Comparison of ENCODE assay signal across 8 cellular contexts in genomic region chr1:33182452-33182851, GRCh38. TPM values are rescaled to one million over a fixed set of nuclear protein-coding genes. Genes with fewer than 3 reads are reported as not detected.
A peak's percentile ranks its signal among the peaks of the same experiment; 100 is the strongest.
DNase-seq lines count a peak whose midpoint lies in the region; ATAC-seq and TF ChIP-seq lines count a peak whose summit lies in the region.

No MANE protein-coding gene starts in this region.

- peak overlapping the region in 1 of 2 donors; percentile 10 for H3K27ac Mint-ChIP-seq in effector memory CD8-positive, alpha-beta T cell

- peaks cover 10% of the 10 kb centered on the region for H4K20me1 ChIP-seq in osteoblast (ENCODE audit: insufficient read depth, low read length)

- ATAC-seq in effector memory CD8-positive, alpha-beta T cell (replicated peaks): no peak
- no peak for ATAC-seq in stimulated activated naive CD8-positive, alpha-beta T cell treated with anti-CD3 and anti-CD28 coated beads, Interleukin-15, Interleukin-2, amounts not matched to agents 100 U/mL and 50 U/mL, for 24 hours
- no peak for ATAC-seq in HG03175 (IDR thresholded peaks at IDR 0.05; ENCODE audit: unreplicated experiment)
- no peak for ATAC-seq in HG03520 (IDR thresholded peaks at IDR 0.05; ENCODE audit: unreplicated experiment)

- H3K4me1 ChIP-seq in osteoblast (ENCODE audit: insufficient read depth, low read length): peaks cover 13% of the 10 kb centered on the region

- H3K9me3 Mint-ChIP-seq in effector memory CD8-positive, alpha-beta T cell: no peaks in the 10 kb centered on the region

- DNase-seq in DMS53 (lab: John Stamatoyannopoulos, UW) (peak; percentile 75), DMS53 treated with DMSO at 0.1 percent for 48 hours (lab: John Stamatoyannopoulos, UW; ENCODE audit: unreplicated experiment) (no peak), NCI-H774 (lab: John Stamatoyannopoulos, UW) (peak; percentile 71), osteoblast (ENCODE audit: insufficient read length, low spot score, missing footprints) (peak; percentile 84)
- no peak for DNase-seq in effector memory CD8-positive, alpha-beta T cell
- no peak for DNase-seq in stimulated activated naive CD8-positive, alpha-beta T cell treated with anti-CD3 and anti-CD28 coated beads, Interleukin-15, Interleukin-2, amounts not matched to agents 100 U/mL and 50 U/mL, for 24 hours

- H3K4me2 ChIP-seq in osteoblast (ENCODE audit: insufficient read depth, low read length): peak overlapping the region; percentile 93

- H2AFZ ChIP-seq in osteoblast (ENCODE audit: low read length): peak overlapping the region; percentile 58

- peaks cover 6% of the 10 kb centered on the region for H3K27me3 ChIP-seq in osteoblast (ENCODE audit: insufficient read depth, low read length)

- H3K4me3 Mint-ChIP-seq in effector memory CD8-positive, alpha-beta T cell: peak overlapping the region; percentile 88 to 89

- H3K4me3 ChIP-seq in osteoblast (ENCODE audit: insufficient read depth, low read length): peak overlapping the region; percentile 85

- peaks cover 33% of the 10 kb centered on the region in 2 donors for H3K4me1 Mint-ChIP-seq in effector memory CD8-positive, alpha-beta T cell (ENCODE audit: low read depth in 2 of 2)

- H3K36me3 Mint-ChIP-seq in effector memory CD8-positive, alpha-beta T cell (ENCODE audit: insufficient read depth): peaks cover 12% of the 10 kb centered on the region

- no peaks in the 10 kb centered on the region for H3K36me3 ChIP-seq in osteoblast (ENCODE audit: insufficient read depth, low read length)

- no peaks in the 10 kb centered on the region for H3K9me3 ChIP-seq in osteoblast (ENCODE audit: low read depth, low read length)

- H3K27me3 Mint-ChIP-seq in effector memory CD8-positive, alpha-beta T cell: peaks cover 0 to 32% of the 10 kb centered on the region in 2 donors

- TF ChIP-seq CTCF in osteoblast (IDR thresholded peaks at IDR 0.05; ENCODE audit: extremely low read depth, low read depth, low read length): no peak

- H3K79me2 ChIP-seq in osteoblast (ENCODE audit: insufficient read depth, low read length): peaks cover 24% of the 10 kb centered on the region

- H3K27ac ChIP-seq in osteoblast (ENCODE audit: low read depth, low read length): no peak overlapping the region

RNA-seq across cellular contexts. Expression of gene TRIM62, which starts 0.6 kb away (rescaled TPM):
- 9.4 and 12.3 TPM in 2 replicates for total RNA-seq in osteoblast

Comparison
In these comparisons a context has a peak if more than half of its experiments do, and no peak if none do; other contexts are left out.
1. DNase-seq: peak in DMS53 (single experiment), NCI-H774 (single experiment) and osteoblast (single experiment); none in DMS53 treated with DMSO at 0.1 percent for 48 hours (single experiment), effector memory CD8-positive, alpha-beta T cell (0 of 3) and stimulated activated naive CD8-positive, alpha-beta T cell treated with anti-CD3 and anti-CD28 coated beads, Interleukin-15, Interleukin-2, amounts not matched to agents 100 U/mL and 50 U/mL, for 24 hours (single experiment).